Comparison of ENCODE assay signal across 34 cellular contexts in genomic region chr6:41409489-41409888, GRCh38.
"Had no signal": no experiment of that assay in that cellular context is flagged by ENCODE, and none has a peak within 500 bp of the region (broad histone marks: within the 10 kb centered on the region; RNA-seq: fewer than 3 reads in every experiment).

No MANE protein-coding gene starts in this region.

- H3K27ac Mint-ChIP-seq: activated CD4-positive, alpha-beta T cell treated with anti-CD3 and anti-CD28 coated beads for 36 hours; activated CD4-positive, alpha-beta T cell treated with anti-CD3 and anti-CD28 coated beads, Interleukin-2, amount 10 ng/mL, durations not matched to agents 7 days and 5 days; activated CD8-positive, alpha-beta T cell treated with anti-CD3 and anti-CD28 coated beads, Interleukin-2, amount 10 ng/mL, durations not matched to agents 7 days and 5 days; activated naive CD4-positive, alpha-beta T cell treated with anti-CD3 and anti-CD28 coated beads, Interleukin-2, amount 50 U/mL, for 24 hours; activated naive CD8-positive, alpha-beta T cell treated with anti-CD3 and anti-CD28 coated beads, Interleukin-2, amount 10 ng/mL, durations not matched to agents 7 days and 5 days; activated T-cell treated with anti-CD3 and anti-CD28 coated beads, Interleukin-2, amount 50 U/mL, for 24 hours; activated T-helper 2 cell treated with anti-CD3 and anti-CD28 coated beads, Interferon-gamma antibody, Interleukin-2, Interleukin-4, amounts not matched to agents 10 μg/mL and 5 μg/mL and 100 μg/mL, durations not matched to agents 14 hours and 24 hours and 36 hours; T-helper 1 cell treated with Interleukin-12 subunit alpha and Interleukin-12 subunit beta and Interleukin-4 antibody, amounts not matched to agents 30 μg/mL and 1 μg/mL, for 36 hours; T-helper 2 cell treated with Interferon-gamma antibody and Interleukin-4, amounts not matched to agents 5 μg/mL and 100 μg/mL, for 36 hours had no signal

- ATAC-seq: activated CD4-positive, alpha-beta T cell treated with anti-CD3 and anti-CD28 coated beads for 36 hours; activated CD4-positive, CD25-positive, alpha-beta regulatory T cell treated with anti-CD3 and anti-CD28 coated beads, Interleukin-2, amount 50 U/mL, for 24 hours; activated CD8-positive, alpha-beta T cell treated with anti-CD3 and anti-CD28 coated beads, Interleukin-2, amount 10 ng/mL, durations not matched to agents 7 days and 5 days; PC-3 had no signal

- H3K4me1 Mint-ChIP-seq: activated CD4-positive, alpha-beta T cell treated with anti-CD3 and anti-CD28 coated beads for 36 hours; activated CD4-positive, alpha-beta T cell treated with anti-CD3 and anti-CD28 coated beads, Interleukin-2, amount 10 ng/mL, durations not matched to agents 7 days and 5 days; activated naive CD4-positive, alpha-beta T cell treated with anti-CD3 and anti-CD28 coated beads, Interleukin-2, amount 50 U/mL, for 24 hours; activated naive CD8-positive, alpha-beta T cell treated with anti-CD3 and anti-CD28 coated beads, Interleukin-2, amount 10 ng/mL, durations not matched to agents 7 days and 5 days; central memory CD8-positive, alpha-beta T cell had no signal

- H3K4me3 ChIP-seq: ascending aorta, cardiac muscle cell, MG63, Peyer's patch, SJSA1 had no signal

- H3K27me3 ChIP-seq: ascending aorta, MG63, Peyer's patch, SJSA1 had no signal

- H3K9me3 Mint-ChIP-seq: activated CD4-positive, alpha-beta T cell treated with anti-CD3 and anti-CD28 coated beads, Interleukin-2, amount 10 ng/mL, durations not matched to agents 7 days and 5 days; activated naive CD4-positive, alpha-beta T cell treated with anti-CD3 and anti-CD28 coated beads, Interleukin-2, amount 50 U/mL, for 24 hours; activated naive CD8-positive, alpha-beta T cell treated with anti-CD3 and anti-CD28 coated beads, Interleukin-2, amount 10 ng/mL, durations not matched to agents 7 days and 5 days; activated T-cell treated with anti-CD3 and anti-CD28 coated beads, Interleukin-2, amount 50 U/mL, for 24 hours; activated T-helper 2 cell treated with anti-CD3 and anti-CD28 coated beads, Interferon-gamma antibody, Interleukin-2, Interleukin-4, amounts not matched to agents 10 μg/mL and 5 μg/mL and 100 μg/mL, durations not matched to agents 14 hours and 24 hours and 36 hours; central memory CD8-positive, alpha-beta T cell; T-helper 1 cell treated with Interleukin-12 subunit alpha and Interleukin-12 subunit beta and Interleukin-4 antibody, amounts not matched to agents 30 μg/mL and 1 μg/mL, for 36 hours; T-helper 2 cell treated with Interferon-gamma antibody and Interleukin-4, amounts not matched to agents 5 μg/mL and 100 μg/mL, for 36 hours had no signal

- H3K36me3 ChIP-seq: ascending aorta, cardiac muscle cell, MG63, Peyer's patch, SJSA1 had no signal

- H3K9me3 ChIP-seq: ascending aorta, MG63, SJSA1, SK-N-SH had no signal

- H3K4me3 Mint-ChIP-seq: activated CD4-positive, alpha-beta T cell treated with anti-CD3 and anti-CD28 coated beads for 36 hours; activated CD4-positive, alpha-beta T cell treated with anti-CD3 and anti-CD28 coated beads, Interleukin-2, amount 10 ng/mL, durations not matched to agents 7 days and 5 days; activated CD8-positive, alpha-beta T cell treated with anti-CD3 and anti-CD28 coated beads, Interleukin-2, amount 10 ng/mL, durations not matched to agents 7 days and 5 days; activated naive CD4-positive, alpha-beta T cell treated with anti-CD3 and anti-CD28 coated beads, Interleukin-2, amount 50 U/mL, for 24 hours; activated naive CD8-positive, alpha-beta T cell treated with anti-CD3 and anti-CD28 coated beads, Interleukin-2, amount 10 ng/mL, durations not matched to agents 7 days and 5 days; activated T-cell treated with anti-CD3 and anti-CD28 coated beads, Interleukin-2, amount 50 U/mL, for 24 hours; central memory CD8-positive, alpha-beta T cell; T-helper 1 cell treated with Interleukin-12 subunit alpha and Interleukin-12 subunit beta and Interleukin-4 antibody, amounts not matched to agents 30 μg/mL and 1 μg/mL, for 36 hours; T-helper 2 cell treated with Interferon-gamma antibody and Interleukin-4, amounts not matched to agents 5 μg/mL and 100 μg/mL, for 36 hours had no signal

- H3K9ac ChIP-seq: SK-N-SH had no signal

- DNase-seq: activated CD4-positive, alpha-beta T cell treated with anti-CD3 and anti-CD28 coated beads for 36 hours; activated CD4-positive, alpha-beta T cell treated with anti-CD3 and anti-CD28 coated beads, Interleukin-2, amount 10 ng/mL, durations not matched to agents 7 days and 5 days; activated CD4-positive, alpha-beta T cell treated with anti-CD3 and anti-CD28 coated beads, Interleukin-2, amount 50 U/mL, for 48 hours; activated CD8-positive, alpha-beta T cell treated with anti-CD3 and anti-CD28 coated beads, Interleukin-2, amount 10 ng/mL, durations not matched to agents 7 days and 5 days; activated gamma-delta T cell; activated naive CD4-positive, alpha-beta T cell treated with Interleukin-2 at 50 U/mL for 16 hours; activated naive CD8-positive, alpha-beta T cell treated with anti-CD3 and anti-CD28 coated beads, Interleukin-2, amount 10 ng/mL, durations not matched to agents 7 days and 5 days; activated T-cell treated with anti-CD3 and anti-CD28 coated beads, Interleukin-2, amount 50 U/mL, for 24 hours; amygdala; Kasumi-1; MG63; NCI-H1048; NCI-H1105 treated with DMSO at 0.1 percent for 48 hours; NCI-H1436; NCI-H1694; NCI-H1930; NCI-H510A; NCI-H526; NCI-H748 treated with DMSO at 0.1 percent for 48 hours; NK-92 treated with Interleukin-12 subunit alpha and Interleukin-12 subunit beta, amount 100 ng/mL, for 24 hours; PC-3; Peyer's patch; RPMI8226; SHP77 treated with DMSO at 0.1 percent for 48 hours; SK-N-SH had no signal

- H3K4me1 ChIP-seq: ascending aorta, Peyer's patch had no signal

- H3K27ac ChIP-seq: ascending aorta, cardiac muscle cell, Peyer's patch, SJSA1 had no signal

- H3K4me2 ChIP-seq: SK-N-SH had no signal

- H3K36me3 Mint-ChIP-seq: activated naive CD4-positive, alpha-beta T cell treated with anti-CD3 and anti-CD28 coated beads, Interleukin-2, amount 50 U/mL, for 24 hours; activated naive CD8-positive, alpha-beta T cell treated with anti-CD3 and anti-CD28 coated beads, Interleukin-2, amount 10 ng/mL, durations not matched to agents 7 days and 5 days had no signal
